In genomic region chr12:8687846-8688601, GRCh38 we compare ENCODE assay signal across 9 cellular contexts. TPM values are rescaled to one million over a fixed set of nuclear protein-coding genes. Genes with fewer than 3 reads are reported as not detected.
A peak's percentile ranks its signal among the peaks of the same experiment; 100 is the strongest.
DNase-seq lines count a peak whose midpoint lies in the region; ATAC-seq, FAIRE-seq and TF ChIP-seq lines count a peak whose summit lies in the region.
"Had no signal": no experiment of that assay in that cellular context is flagged by ENCODE, and none has a peak within 500 bp of the region (broad histone marks: within the 10 kb centered on the region; RNA-seq: fewer than 3 reads in every experiment).

No MANE protein-coding gene starts in this region.

- H3K4me1 Mint-ChIP-seq in astrocyte (ENCODE audit: low read depth, unreplicated experiment) = peaks cover 19% of the 10 kb centered on the region

- ATAC-seq in GM19463 (IDR thresholded peaks at IDR 0.05; ENCODE audit: unreplicated experiment) = no peak

- H3K27me3 Mint-ChIP-seq in astrocyte (ENCODE audit: low read depth, unreplicated experiment) = no peaks in the 10 kb centered on the region

- H3K4me3 ChIP-seq in astrocyte (ENCODE audit: insufficient read depth, low read depth, low read length) (peak overlapping the region; percentile 30), Peyer's patch (no peak overlapping the region)

- H3K4me3 Mint-ChIP-seq in astrocyte (ENCODE audit: unreplicated experiment) = no peak overlapping the region
- H3K4me3 Mint-ChIP-seq: nephron had no signal

- TF ChIP-seq POLR2A in Peyer's patch (IDR thresholded peaks at IDR 0.05) = no peak

- H3K27ac ChIP-seq in astrocyte (ENCODE audit: low read depth, low read length) (no peak overlapping the region), Peyer's patch (peak overlapping the region in 1 of 4 donors; percentile 51)

- no peak overlapping the region for H3K9ac ChIP-seq in astrocyte (ENCODE audit: low read length)

- FAIRE-seq in astrocyte (lab: Jason Lieb, UNC) = peak; percentile 95

- no peaks in the 10 kb centered on the region for H4K20me1 ChIP-seq in astrocyte (ENCODE audit: insufficient read depth, low read length)

- H2AFZ ChIP-seq in astrocyte (ENCODE audit: low read depth, low read length) = peak overlapping the region; percentile 36

- H3K27ac Mint-ChIP-seq in astrocyte (ENCODE audit: unreplicated experiment) = no peak overlapping the region

- peak overlapping the region; percentile 81 for H3K4me2 ChIP-seq in astrocyte (ENCODE audit: low read length)

- no peaks in the 10 kb centered on the region for H3K9me3 Mint-ChIP-seq in astrocyte (ENCODE audit: unreplicated experiment)
- H3K9me3 Mint-ChIP-seq: nephron had no signal

- H3K9me3 ChIP-seq in astrocyte (ENCODE audit: insufficient read depth, low read depth, low read length) = no peaks in the 10 kb centered on the region
- no peaks in the 10 kb centered on the region for H3K9me3 ChIP-seq in Peyer's patch

- H3K36me3 Mint-ChIP-seq in astrocyte (ENCODE audit: low read depth, unreplicated experiment) = no peaks in the 10 kb centered on the region

- H3K4me1 ChIP-seq in astrocyte (ENCODE audit: insufficient read depth, low read length) (peaks cover 10% of the 10 kb centered on the region), Peyer's patch (no peaks in the 10 kb centered on the region)

- H3K27me3 ChIP-seq in astrocyte (ENCODE audit: insufficient read depth, low read length) (no peaks in the 10 kb centered on the region), Peyer's patch (no peaks in the 10 kb centered on the region)

- no peaks in the 10 kb centered on the region for H3K79me2 ChIP-seq in astrocyte (ENCODE audit: insufficient read depth, low read length)

- H3K36me3 ChIP-seq in astrocyte (ENCODE audit: insufficient read depth, low read length) (no peaks in the 10 kb centered on the region), Peyer's patch (no peaks in the 10 kb centered on the region)

- TF ChIP-seq CTCF in astrocyte (IDR thresholded peaks at IDR 0.05; ENCODE audit: insufficient read depth, low read depth, low read length) = no peak
- no peak for TF ChIP-seq CTCF in Peyer's patch (IDR thresholded peaks at IDR 0.05)

- DNase-seq in ELF-1 (ENCODE audit: low read depth, low spot score) = peak; percentile 91
- DNase-seq in NCI-H2029 (lab: John Stamatoyannopoulos, UW) = peak; percentile 6
- DNase-seq in astrocyte (ENCODE audit: low read depth) = peak; percentile 97
- peak; percentile 39 for DNase-seq in inferior parietal cortex (ENCODE audit: extremely low spot score)
- peak; percentile 55 for DNase-seq in superior temporal gyrus (ENCODE audit: extremely low spot score)
- no peak for DNase-seq in NCI-H1694 treated with DMSO at 0.1 percent for 48 hours (lab: John Stamatoyannopoulos, UW)
- DNase-seq in Peyer's patch = no peak

RNA-seq across cellular contexts. Expression of gene RIMKLB, which starts 9.8 kb away (rescaled TPM):
- total RNA-seq in astrocyte = 34.1 and 36.6 TPM in 2 replicates
- total RNA-seq in Peyer's patch = 10 to 100 TPM; 27.0 to 89.1 (median 37.0) TPM

RNA-seq across cellular contexts. Expression of gene MFAP5, which starts 25.4 kb away (rescaled TPM):
- total RNA-seq in astrocyte (86.4 and 105 TPM in 2 replicates), Peyer's patch (10 to 100 TPM; 17.3 to 67.4 (median 32.4) TPM)

Comparison
In these comparisons a context has a peak if more than half of its experiments do, and no peak if none do; other contexts are left out.
1. DNase-seq: peak in ELF-1 (single experiment), NCI-H2029 (single experiment), astrocyte (single experiment), inferior parietal cortex (single experiment) and superior temporal gyrus (single experiment); none in NCI-H1694 treated with DMSO at 0.1 percent for 48 hours (single experiment) and Peyer's patch (0 of 3).